Comparison of ENCODE assay signal across 24 cellular contexts in genomic region chr9:106956971-106957370, GRCh38.
DNase-seq lines count a peak whose midpoint lies in the region; ATAC-seq and TF ChIP-seq lines count a peak whose summit lies in the region.
"Had no signal": no experiment of that assay in that cellular context is flagged by ENCODE, and none has a peak within 500 bp of the region (broad histone marks: within the 10 kb centered on the region; RNA-seq: fewer than 3 reads in every experiment).

No MANE protein-coding gene starts in this region.

- ATAC-seq in GM19324 (IDR thresholded peaks at IDR 0.05; ENCODE audit: low FRiP score, unreplicated experiment) (no peak), GM18870 (IDR thresholded peaks at IDR 0.05; ENCODE audit: unreplicated experiment) (no peak)
- ATAC-seq: activated CD8-positive, alpha-beta memory T cell treated with anti-CD3 and anti-CD28 coated beads, Interleukin-2, amount 10 ng/mL, durations not matched to agents 7 days and 5 days; GM12878; natural killer cell treated with Interleukin-12 subunit alpha and Interleukin-12 subunit beta and Interleukin-15 and Interleukin-18, amount 100 ng/mL, for 72 hours; Panc1 had no signal

- no peak overlapping the region for H2AFZ ChIP-seq in H9 (ENCODE audit: low read length)

- no peaks in the 10 kb centered on the region for H3K27me3 ChIP-seq in H9 (ENCODE audit: insufficient read depth, low read length)
- H3K27me3 ChIP-seq in spleen (replicated peaks in 1 of 7) = no peaks in the 10 kb centered on the region
- H3K27me3 ChIP-seq: heart left ventricle, uterus had no signal

- no peak for TF ChIP-seq CTCF in H9 (conservative IDR thresholded peaks at IDR 0.05)
- TF ChIP-seq CTCF in cardiac fibroblast (IDR thresholded peaks at IDR 0.05; ENCODE audit: low read depth, low read length) = no peak
- TF ChIP-seq CTCF in spleen (IDR thresholded peaks at IDR 0.05 in 8 of 11, conservative IDR thresholded peaks at IDR 0.05 in 3 of 11) = no peak

- in situ Hi-C loops in ACHN (cut with HindIII; ENCODE audit: low pct_ligation_motif_present, low pct_unique_long_range_greater_than_20kb, low sequenced_read_pairs) = no loop called here

- H3K36me3 ChIP-seq in spleen = no peaks in the 10 kb centered on the region
- H3K36me3 ChIP-seq: uterus had no signal

- peaks cover 70 to 91% (median 81%) of the 10 kb centered on the region in 3 experiments for H3K36me3 Mint-ChIP-seq in H9 (ENCODE audit: insufficient read depth in 1 of 3, low read depth in 3 of 3)
- H3K36me3 Mint-ChIP-seq: activated CD8-positive, alpha-beta memory T cell treated with anti-CD3 and anti-CD28 coated beads, Interleukin-2, amount 10 ng/mL, durations not matched to agents 7 days and 5 days; CD8-positive, alpha-beta memory T cell; natural killer cell treated with Interleukin-12 subunit alpha and Interleukin-12 subunit beta and Interleukin-15 and Interleukin-18, amount 100 ng/mL, for 72 hours had no signal

- intact Hi-C loops in spleen (cut with DNase I; ENCODE audit: low total_unique reads) = no loop called here

- no peaks in the 10 kb centered on the region for H3K79me2 ChIP-seq in H9 (ENCODE audit: insufficient read depth, low read length)

- no peak overlapping the region for H2BK20ac ChIP-seq in H9 (ENCODE audit: low read depth, low read length, poor library complexity, severe bottlenecking)

- H3K27ac ChIP-seq in H9 (ENCODE audit: insufficient read length, low read depth, low read length) (no peak overlapping the region), spleen (no peak overlapping the region)
- H3K27ac ChIP-seq: uterus had no signal

- peak overlapping the region in 2 of 3 experiments; percentile 14 to 24; a peak in 2 of 7 replicates for H3K27ac Mint-ChIP-seq in H9
- H3K27ac Mint-ChIP-seq: activated CD8-positive, alpha-beta memory T cell treated with anti-CD3 and anti-CD28 coated beads, Interleukin-2, amount 10 ng/mL, durations not matched to agents 7 days and 5 days; CD8-positive, alpha-beta memory T cell; natural killer cell treated with Interleukin-12 subunit alpha and Interleukin-12 subunit beta and Interleukin-15 and Interleukin-18, amount 100 ng/mL, for 72 hours had no signal

- H3K79me1 ChIP-seq in H9 (ENCODE audit: insufficient read depth, low read depth, low read length, poor library complexity, severe bottlenecking) = peaks cover 3% of the 10 kb centered on the region

- H3K18ac ChIP-seq in H9 (ENCODE audit: insufficient read length, low read depth, low read length) = no peak overlapping the region

- no peak overlapping the region for H3K56ac ChIP-seq in H9 (ENCODE audit: insufficient read length, low read depth, low read length)

- no CpG with 5 or more reads among the region's 5 CpGs for WGBS in H9 (ENCODE audit: extremely low coverage, insufficient read length, low lambda C conversion rate)
- WGBS in spleen, 5 donors = 82 to 86% (median 84%) methylated on average over 5 of the region's 5 CpGs

- no peak overlapping the region for H2BK120ac ChIP-seq in H9 (ENCODE audit: low read depth, low read length, poor library complexity, severe bottlenecking)

- no peak overlapping the region for H3K4ac ChIP-seq in H9 (ENCODE audit: low read depth, low read length)

- TF ChIP-seq POLR2A in spleen (IDR thresholded peaks at IDR 0.05) = no peak

- no peak overlapping the region for H3K4me3 Mint-ChIP-seq in H9
- H3K4me3 Mint-ChIP-seq: activated CD8-positive, alpha-beta memory T cell treated with anti-CD3 and anti-CD28 coated beads, Interleukin-2, amount 10 ng/mL, durations not matched to agents 7 days and 5 days; CD8-positive, alpha-beta memory T cell; natural killer cell treated with Interleukin-12 subunit alpha and Interleukin-12 subunit beta and Interleukin-15 and Interleukin-18, amount 100 ng/mL, for 72 hours had no signal

- H3K4me3 ChIP-seq in cardiac fibroblast (replicated peaks in 1 of 2; ENCODE audit: low read depth in 2 of 2, low read length in 2 of 2) (no peak overlapping the region), spleen (no peak overlapping the region)
- H3K4me3 ChIP-seq: GM12878, heart left ventricle, uterus had no signal

- H2BK12ac ChIP-seq in H9 (ENCODE audit: insufficient read length, low read depth, low read length) = no peak overlapping the region

- no peak overlapping the region for H3T11ph ChIP-seq in H9 (ENCODE audit: low read length)

- DNase-seq in ACHN (peak; percentile 80), H9 (no peak), cardiac fibroblast (ENCODE audit: low read depth in 2 of 2) (peak; percentile 61 to 75), kidney tubule cell (ENCODE audit: low spot score) (peak; percentile 93), spleen (no peak)
- no peak for DNase-seq in stimulated activated CD4-positive, alpha-beta T cell treated with anti-CD3 and anti-CD28 coated beads, Interleukin-2, amount 100 ng/mL, for 24 hours
- DNase-seq: activated CD8-positive, alpha-beta memory T cell treated with anti-CD3 and anti-CD28 coated beads, Interleukin-2, amount 10 ng/mL, durations not matched to agents 7 days and 5 days; activated gamma-delta T cell; amygdala; CD8-positive, alpha-beta memory T cell; cortex of kidney; GOT3; heart left ventricle; Karpas-422; mesendoderm; NCI-H1436 treated with DMSO at 0.1 percent for 48 hours; posterior cingulate gyrus; SK-N-SH; uterus had no signal

- no peaks in the 10 kb centered on the region for H3K9me3 ChIP-seq in H9 (ENCODE audit: control insufficient read depth, low read depth, low read length)
- H3K9me3 ChIP-seq in spleen = peaks cover 0 to 9% (median 0%) of the 10 kb centered on the region in 8 donors
- H3K9me3 ChIP-seq: heart left ventricle, SK-N-SH, uterus had no signal

- H2BK15ac ChIP-seq in H9 (ENCODE audit: low read depth, low read length) = no peak overlapping the region

- H3K4me1 Mint-ChIP-seq in H9 = peaks cover 23 to 43% of the 10 kb centered on the region in 2 experiments
- H3K4me1 Mint-ChIP-seq: activated CD8-positive, alpha-beta memory T cell treated with anti-CD3 and anti-CD28 coated beads, Interleukin-2, amount 10 ng/mL, durations not matched to agents 7 days and 5 days had no signal

- no peak overlapping the region for H2BK5ac ChIP-seq in H9 (ENCODE audit: insufficient read length, low read length)

- H2AK5ac ChIP-seq in H9 (ENCODE audit: insufficient read length, low read length) = no peak overlapping the region

- H4K5ac ChIP-seq in H9 (ENCODE audit: insufficient read length, low read depth, low read length) = no peak overlapping the region

- peaks cover 2% of the 10 kb centered on the region; the same call in 1 of the 2 replicates for H3K4me1 ChIP-seq in H9 (ENCODE audit: insufficient read depth, low read length)
- H3K4me1 ChIP-seq in spleen = no peaks in the 10 kb centered on the region
- H3K4me1 ChIP-seq: uterus had no signal

- H3K4me2 ChIP-seq in H9 (ENCODE audit: insufficient read depth, insufficient read length, low read length) = no peak overlapping the region
- H3K4me2 ChIP-seq: SK-N-SH had no signal

- no peaks in the 10 kb centered on the region for H3K9me3 Mint-ChIP-seq in H9

- no peak overlapping the region for H4K8ac ChIP-seq in H9 (replicated peaks; ENCODE audit: insufficient read length, low read depth, low read length)

- H4K91ac ChIP-seq in H9 (ENCODE audit: insufficient read length, low read depth, low read length) = no peak overlapping the region

- H3K23ac ChIP-seq in H9 (ENCODE audit: insufficient read length, low read depth, low read length) = no peak overlapping the region

- H4K20me1 ChIP-seq in H9 (ENCODE audit: control insufficient read depth, insufficient read depth, insufficient read length) = no peaks in the 10 kb centered on the region

- no peaks in the 10 kb centered on the region for H3K27me3 Mint-ChIP-seq in H9 (ENCODE audit: low read depth)
- H3K27me3 Mint-ChIP-seq: activated CD8-positive, alpha-beta memory T cell treated with anti-CD3 and anti-CD28 coated beads, Interleukin-2, amount 10 ng/mL, durations not matched to agents 7 days and 5 days had no signal

- no peak overlapping the region for H3K9ac ChIP-seq in H9 (ENCODE audit: extremely low read depth, insufficient read length, low read length)
- H3K9ac ChIP-seq: SK-N-SH had no signal

- no peaks in the 10 kb centered on the region for H3K23me2 ChIP-seq in H9 (ENCODE audit: insufficient read length, low read depth, low read length, poor library complexity, severe bottlenecking)

- no peak overlapping the region for H3K14ac ChIP-seq in H9 (ENCODE audit: insufficient read depth, low read length)

Comparison
In these comparisons a context has a peak if more than half of its experiments do, and no peak if none do; other contexts are left out.
1. DNase-seq: peak in ACHN (single experiment), cardiac fibroblast (2 of 2) and kidney tubule cell (single experiment); none in H9 (single experiment), spleen (single experiment) and stimulated activated CD4-positive, alpha-beta T cell treated with anti-CD3 and anti-CD28 coated beads, Interleukin-2, amount 100 ng/mL, for 24 hours (0 of 2).